Comparison of ENCODE assay signal across 8 cellular contexts in genomic region chr7:128266891-128267839, GRCh38. TPM values are rescaled to one million over a fixed set of nuclear protein-coding genes. Genes with fewer than 3 reads are reported as not detected.
DNase-seq lines count a peak whose midpoint lies in the region; ATAC-seq and TF ChIP-seq lines count a peak whose summit lies in the region.

No MANE protein-coding gene starts in this region.

- CTCF ChIA-PET in activated CD4-positive, alpha-beta memory T cell treated with anti-CD3 and anti-CD28 coated beads for 36 hours (lab: Charles Lee), result no interaction called here

- DNase-seq in GM04503 (ENCODE audit: low read depth) (peak; percentile 35), NCI-H69 (lab: John Stamatoyannopoulos, UW) (peak; percentile 94), epithelial cell of proximal tubule (ENCODE audit: low read depth) (peak; percentile 20), midbrain (lab: John Stamatoyannopoulos, UW) (peak; percentile 37), activated T-cell treated with anti-CD3 and anti-CD28 coated beads for 4 hours (no peak)
- no peak for DNase-seq in activated CD4-positive, alpha-beta memory T cell treated with anti-CD3 and anti-CD28 coated beads for 36 hours
- no peak for DNase-seq in stimulated activated naive CD8-positive, alpha-beta T cell treated with anti-CD3 and anti-CD28 coated beads, Interleukin-15, Interleukin-2, amounts not matched to agents 100 U/mL and 50 U/mL, for 24 hours

- intact Hi-C loops in activated CD4-positive, alpha-beta memory T cell treated with anti-CD3 and anti-CD28 coated beads for 36 hours (cut with micrococcal nuclease), result no loop called here

- TF ChIP-seq CTCF in epithelial cell of proximal tubule (conservative IDR thresholded peaks at IDR 0.05; ENCODE audit: low read depth, low read length), result no peak

- no peak for ATAC-seq in stimulated activated naive CD8-positive, alpha-beta T cell treated with anti-CD3 and anti-CD28 coated beads, Interleukin-15, Interleukin-2, amounts not matched to agents 100 U/mL and 50 U/mL, for 24 hours
- ATAC-seq in GM21619 (IDR thresholded peaks at IDR 0.05; ENCODE audit: unreplicated experiment), result no peak

- POLR2A ChIA-PET in activated CD4-positive, alpha-beta memory T cell treated with anti-CD3 and anti-CD28 coated beads for 36 hours (lab: Charles Lee), result no interaction called here

- no peaks in the 10 kb centered on the region for H3K36me3 Mint-ChIP-seq in activated CD4-positive, alpha-beta memory T cell treated with anti-CD3 and anti-CD28 coated beads for 36 hours

- H3K4me3 ChIP-seq in epithelial cell of proximal tubule (ENCODE audit: low read depth, low read length), result no peak overlapping the region

- no peak overlapping the region for H3K27ac Mint-ChIP-seq in activated CD4-positive, alpha-beta memory T cell treated with anti-CD3 and anti-CD28 coated beads for 36 hours

- no peaks in the 10 kb centered on the region for H3K9me3 Mint-ChIP-seq in activated CD4-positive, alpha-beta memory T cell treated with anti-CD3 and anti-CD28 coated beads for 36 hours

- H3K4me1 Mint-ChIP-seq in activated CD4-positive, alpha-beta memory T cell treated with anti-CD3 and anti-CD28 coated beads for 36 hours (ENCODE audit: low read depth), result no peaks in the 10 kb centered on the region

- H3K27me3 Mint-ChIP-seq in activated CD4-positive, alpha-beta memory T cell treated with anti-CD3 and anti-CD28 coated beads for 36 hours, result peaks cover 18% of the 10 kb centered on the region

- H3K4me3 Mint-ChIP-seq in activated CD4-positive, alpha-beta memory T cell treated with anti-CD3 and anti-CD28 coated beads for 36 hours, result no peak overlapping the region

RNA-seq across cellular contexts. Expression of gene LEP, which starts 26.1 kb away (rescaled TPM):
- total RNA-seq in epithelial cell of proximal tubule, result not detected in 2 replicates
- total RNA-seq in activated CD4-positive, alpha-beta memory T cell treated with anti-CD3 and anti-CD28 coated beads for 36 hours, result not detected

Comparison
In these comparisons a context has a peak if more than half of its experiments do, and no peak if none do; other contexts are left out.
1. DNase-seq: peak in GM04503 (single experiment), NCI-H69 (single experiment), epithelial cell of proximal tubule (single experiment) and midbrain (single experiment); none in activated T-cell treated with anti-CD3 and anti-CD28 coated beads for 4 hours (single experiment), activated CD4-positive, alpha-beta memory T cell treated with anti-CD3 and anti-CD28 coated beads for 36 hours (single experiment) and stimulated activated naive CD8-positive, alpha-beta T cell treated with anti-CD3 and anti-CD28 coated beads, Interleukin-15, Interleukin-2, amounts not matched to agents 100 U/mL and 50 U/mL, for 24 hours (single experiment).